Comparison of ENCODE assay signal across 31 cellular contexts in the genomic region with DNA sequence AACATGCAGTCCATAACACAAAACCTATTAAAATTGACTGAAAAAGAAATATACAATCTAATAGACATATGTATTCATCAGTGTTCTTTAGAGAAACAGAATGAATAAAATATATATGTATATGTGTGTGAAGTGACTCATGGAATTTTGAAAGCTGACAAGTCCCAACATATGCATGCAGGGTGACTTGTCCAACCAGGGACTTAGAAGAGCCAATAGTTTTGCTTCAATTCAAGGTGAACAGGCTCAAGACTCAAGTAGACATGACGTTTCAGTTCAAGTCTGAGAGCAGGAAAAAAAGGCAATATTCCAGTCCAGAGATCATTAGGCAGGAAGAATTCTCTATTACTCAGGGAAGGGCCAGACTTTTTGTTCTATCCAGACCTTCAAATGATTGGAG.
"Had no signal": no experiment of that assay in that cellular context is flagged by ENCODE, and none has a peak within 500 bp of the region (broad histone marks: within the 10 kb centered on the region; RNA-seq: fewer than 3 reads in every experiment).

No MANE protein-coding gene starts in this region.

- H3K27ac ChIP-seq: ascending aorta, Peyer's patch, WERI-Rb-1 had no signal

- DNase-seq: activated CD4-positive, alpha-beta memory T cell treated with anti-CD3 and anti-CD28 coated beads, Interleukin-2, amount 10 ng/mL, durations not matched to agents 7 days and 5 days; activated CD4-positive, alpha-beta T cell treated with anti-CD3 and anti-CD28 coated beads for 1 hour; activated CD4-positive, alpha-beta T cell treated with anti-CD3 and anti-CD28 coated beads for 48 hours; activated CD4-positive, CD25-positive, alpha-beta regulatory T cell; activated CD8-positive, alpha-beta memory T cell treated with anti-CD3 and anti-CD28 coated beads for 24 hours; activated CD8-positive, alpha-beta memory T cell treated with anti-CD3 and anti-CD28 coated beads, Interleukin-2, amount 10 ng/mL, durations not matched to agents 7 days and 5 days; activated CD8-positive, alpha-beta memory T cell treated with anti-CD3 and anti-CD28 coated beads, Interleukin-2, amount 50 U/mL, for 48 hours; activated effector memory CD4-positive, alpha-beta T cell treated with Interleukin-2 at 50 U/mL for 16 hours; activated naive CD4-positive, alpha-beta T cell treated with anti-CD3 and anti-CD28 coated beads, Interleukin-2, amount 50 U/mL, for 16 hours; activated naive CD8-positive, alpha-beta T cell treated with anti-CD3 and anti-CD28 coated beads for 36 hours; activated T-cell treated with anti-CD3 and anti-CD28 coated beads, Interleukin-2, amount 50 U/mL, for 48 hours; amygdala; caudate nucleus; Kasumi-1; KG1; NCI-H1092 treated with DMSO at 0.1 percent for 48 hours; NCI-H1417; NCI-H1930; NCI-H345; NCI-H524 treated with DMSO at 0.1 percent for 48 hours; NK-92 treated with Interleukin-12 subunit alpha and Interleukin-12 subunit beta, amount 100 ng/mL, for 24 hours; PC-3; Peyer's patch; Right ventricle myocardium superior; RPMI8226; SW 1271; T-helper 1 cell; T-helper 2 cell; T-helper 9 cell; WERI-Rb-1 had no signal

- H3K4me1 ChIP-seq: ascending aorta, Peyer's patch had no signal

- ATAC-seq: activated CD8-positive, alpha-beta memory T cell treated with anti-CD3 and anti-CD28 coated beads, Interleukin-2, amount 10 ng/mL, durations not matched to agents 7 days and 5 days; PC-3 had no signal

- H3K36me3 ChIP-seq: ascending aorta, Peyer's patch, WERI-Rb-1 had no signal

- H3K9me3 ChIP-seq: ascending aorta, Peyer's patch had no signal

- H3K27me3 ChIP-seq: ascending aorta, Peyer's patch had no signal

- H3K4me3 ChIP-seq: ascending aorta, Peyer's patch had no signal
